In the genomic region with DNA sequence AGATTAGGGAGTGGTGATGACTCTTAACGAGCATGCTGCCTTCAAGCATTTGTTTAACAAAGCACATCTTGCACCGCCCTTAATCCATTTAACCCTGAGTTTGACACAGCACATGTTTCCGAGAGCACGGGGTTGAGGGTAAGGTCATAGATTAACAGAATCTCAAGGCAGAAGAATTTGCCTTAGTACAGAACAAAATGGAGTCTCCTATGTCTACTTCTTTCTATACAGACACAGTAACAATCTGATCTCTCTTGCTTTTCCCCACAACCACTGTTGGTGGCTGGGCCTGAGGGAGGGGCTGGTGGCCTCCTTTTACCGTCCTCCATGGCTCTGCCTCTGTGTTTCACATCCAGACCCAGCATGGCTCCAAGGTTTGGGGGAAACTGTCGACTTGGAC, we compare ENCODE assay signal across 1 cellular context.
TF ChIP-seq lines count a peak whose summit lies in the region.
"Not testable (repeated sequence)": the region's sequence is repeated elsewhere in the genome, so short reads cannot be mapped to it uniquely, and the experiment has no call there.

No MANE protein-coding gene starts in this region.

TF ChIP-seq in K562, 482 proteins besides CTCF, POLR2A, EP300 and RAD21 (continued from another document):
- TF ChIP-seq, protein P1, sequence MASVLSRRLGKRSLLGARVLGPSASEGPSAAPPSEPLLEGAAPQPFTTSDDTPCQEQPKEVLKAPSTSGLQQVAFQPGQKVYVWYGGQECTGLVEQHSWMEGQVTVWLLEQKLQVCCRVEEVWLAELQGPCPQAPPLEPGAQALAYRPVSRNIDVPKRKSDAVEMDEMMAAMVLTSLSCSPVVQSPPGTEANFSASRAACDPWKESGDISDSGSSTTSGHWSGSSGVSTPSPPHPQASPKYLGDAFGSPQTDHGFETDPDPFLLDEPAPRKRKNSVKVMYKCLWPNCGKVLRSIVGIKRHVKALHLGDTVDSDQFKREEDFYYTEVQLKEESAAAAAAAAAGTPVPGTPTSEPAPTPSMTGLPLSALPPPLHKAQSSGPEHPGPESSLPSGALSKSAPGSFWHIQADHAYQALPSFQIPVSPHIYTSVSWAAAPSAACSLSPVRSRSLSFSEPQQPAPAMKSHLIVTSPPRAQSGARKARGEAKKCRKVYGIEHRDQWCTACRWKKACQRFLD (CRISPR knock-in tag; IDR thresholded peaks at IDR 0.05), result peak; percentile 95
- TF ChIP-seq DMBX1 (CRISPR knock-in tag; IDR thresholded peaks at IDR 0.05; ENCODE audit: borderline replicate concordance) (peak; percentile 99), BCL6 (CRISPR knock-in tag; IDR thresholded peaks at IDR 0.05) (peak; percentile 71), ZNF324 (CRISPR knock-in tag; IDR thresholded peaks at IDR 0.05) (peak; percentile 69), ZNF133 (CRISPR knock-in tag; IDR thresholded peaks at IDR 0.05) (peak; percentile 90; the same call in 1 of the 2 replicates), ERF (CRISPR knock-in tag; IDR thresholded peaks at IDR 0.05) (peak; percentile 94), MAFG (tag; conservative IDR thresholded peaks at IDR 0.05) (peak; percentile 55), KLF1 (tag; IDR thresholded peaks at IDR 0.05) (peak; percentile 54; the same call in 1 of the 2 replicates), IFI16 (CRISPR knock-in tag; IDR thresholded peaks at IDR 0.05) (peak; percentile 79), ZNF644 (tag; IDR thresholded peaks at IDR 0.05; ENCODE audit: low read depth) (0 out of 2 replicates have a peak, but pooled peaks have one; percentile 59), E2F3 (CRISPR knock-in tag; IDR thresholded peaks at IDR 0.05) (peak; percentile 83; the same call in 1 of the 2 replicates), MYC (CRISPR knock-in tag; IDR thresholded peaks at IDR 0.05; ENCODE audit: borderline replicate concordance, low read depth) (peak; percentile 86; the same call in 1 of the 2 replicates), SRF (CRISPR knock-in tag; IDR thresholded peaks at IDR 0.05) (peak in 1 of 2 experiments; percentile 62; a peak in 1 of 4 replicates), NR4A1 (CRISPR knock-in tag; IDR thresholded peaks at IDR 0.05) (peak; percentile 65; the same call in 1 of the 2 replicates), NR4A1 (tag; IDR thresholded peaks at IDR 0.05) (peak; percentile 98), NFIX (CRISPR knock-in tag; IDR thresholded peaks at IDR 0.05; ENCODE audit: low read depth) (peak; percentile 32; the same call in 1 of the 2 replicates), ZNF76 (CRISPR knock-in tag; IDR thresholded peaks at IDR 0.05; ENCODE audit: borderline replicate concordance) (peak; percentile 94; the same call in 1 of the 2 replicates), DPF2 (IDR thresholded peaks at IDR 0.05) (0 out of 2 replicates have a peak, but pooled peaks have one; percentile 17), ELF4 (CRISPR knock-in tag; IDR thresholded peaks at IDR 0.05) (peak; percentile 84; the same call in 1 of the 2 replicates), ZNF140 (CRISPR knock-in tag; IDR thresholded peaks at IDR 0.05) (peak; percentile 78; the same call in 1 of the 2 replicates), ZNF347 (CRISPR knock-in tag; IDR thresholded peaks at IDR 0.05; ENCODE audit: low read depth) (peak; percentile 90; the same call in 1 of the 2 replicates), PPARD (CRISPR knock-in tag; IDR thresholded peaks at IDR 0.05) (0 out of 2 replicates have a peak, but pooled peaks have one; percentile 19), OTX1 (CRISPR knock-in tag; IDR thresholded peaks at IDR 0.05) (peak; percentile 61; the same call in 1 of the 2 replicates), HDAC8 (tag; IDR thresholded peaks at IDR 0.05) (peak; percentile 98), MECOM (CRISPR knock-in tag; IDR thresholded peaks at IDR 0.05) (peak; percentile 92), ZFP1 (CRISPR knock-in tag; IDR thresholded peaks at IDR 0.05) (peak; percentile 73), KDM2B (CRISPR knock-in tag; IDR thresholded peaks at IDR 0.05) (peak; percentile 91; the same call in 1 of the 2 replicates), ZNF586 (CRISPR knock-in tag; conservative IDR thresholded peaks at IDR 0.05) (peak; percentile 76; the same call in 1 of the 2 replicates), ETV1 (tag; conservative IDR thresholded peaks at IDR 0.05; ENCODE audit: low read depth) (peak; percentile 72)
- not testable (repeated sequence) for TF ChIP-seq MYC (IDR thresholded peaks at IDR 0.05; ENCODE audit: low read depth, low read length)
- TF ChIP-seq, protein P2, sequence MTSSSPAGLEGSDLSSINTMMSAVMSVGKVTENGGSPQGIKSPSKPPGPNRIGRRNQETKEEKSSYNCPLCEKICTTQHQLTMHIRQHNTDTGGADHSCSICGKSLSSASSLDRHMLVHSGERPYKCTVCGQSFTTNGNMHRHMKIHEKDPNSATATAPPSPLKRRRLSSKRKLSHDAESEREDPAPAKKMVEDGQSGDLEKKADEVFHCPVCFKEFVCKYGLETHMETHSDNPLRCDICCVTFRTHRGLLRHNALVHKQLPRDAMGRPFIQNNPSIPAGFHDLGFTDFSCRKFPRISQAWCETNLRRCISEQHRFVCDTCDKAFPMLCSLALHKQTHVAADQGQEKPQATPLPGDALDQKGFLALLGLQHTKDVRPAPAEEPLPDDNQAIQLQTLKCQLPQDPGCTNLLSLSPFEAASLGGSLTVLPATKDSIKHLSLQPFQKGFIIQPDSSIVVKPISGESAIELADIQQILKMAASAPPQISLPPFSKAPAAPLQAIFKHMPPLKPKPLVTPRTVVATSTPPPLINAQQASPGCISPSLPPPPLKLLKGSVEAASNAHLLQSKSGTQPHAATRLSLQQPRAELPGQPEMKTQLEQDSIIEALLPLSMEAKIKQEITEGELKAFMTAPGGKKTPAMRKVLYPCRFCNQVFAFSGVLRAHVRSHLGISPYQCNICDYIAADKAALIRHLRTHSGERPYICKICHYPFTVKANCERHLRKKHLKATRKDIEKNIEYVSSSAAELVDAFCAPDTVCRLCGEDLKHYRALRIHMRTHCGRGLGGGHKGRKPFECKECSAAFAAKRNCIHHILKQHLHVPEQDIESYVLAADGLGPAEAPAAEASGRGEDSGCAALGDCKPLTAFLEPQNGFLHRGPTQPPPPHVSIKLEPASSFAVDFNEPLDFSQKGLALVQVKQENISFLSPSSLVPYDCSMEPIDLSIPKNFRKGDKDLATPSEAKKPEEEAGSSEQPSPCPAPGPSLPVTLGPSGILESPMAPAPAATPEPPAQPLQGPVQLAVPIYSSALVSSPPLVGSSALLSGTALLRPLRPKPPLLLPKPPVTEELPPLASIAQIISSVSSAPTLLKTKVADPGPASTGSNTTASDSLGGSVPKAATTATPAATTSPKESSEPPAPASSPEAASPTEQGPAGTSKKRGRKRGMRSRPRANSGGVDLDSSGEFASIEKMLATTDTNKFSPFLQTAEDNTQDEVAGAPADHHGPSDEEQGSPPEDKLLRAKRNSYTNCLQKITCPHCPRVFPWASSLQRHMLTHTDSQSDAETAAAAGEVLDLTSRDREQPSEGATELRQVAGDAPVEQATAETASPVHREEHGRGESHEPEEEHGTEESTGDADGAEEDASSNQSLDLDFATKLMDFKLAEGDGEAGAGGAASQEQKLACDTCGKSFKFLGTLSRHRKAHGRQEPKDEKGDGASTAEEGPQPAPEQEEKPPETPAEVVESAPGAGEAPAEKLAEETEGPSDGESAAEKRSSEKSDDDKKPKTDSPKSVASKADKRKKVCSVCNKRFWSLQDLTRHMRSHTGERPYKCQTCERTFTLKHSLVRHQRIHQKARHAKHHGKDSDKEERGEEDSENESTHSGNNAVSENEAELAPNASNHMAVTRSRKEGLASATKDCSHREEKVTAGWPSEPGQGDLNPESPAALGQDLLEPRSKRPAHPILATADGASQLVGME (CRISPR knock-in tag; IDR thresholded peaks at IDR 0.05), result peak; percentile 83
- TF ChIP-seq, protein P3, sequence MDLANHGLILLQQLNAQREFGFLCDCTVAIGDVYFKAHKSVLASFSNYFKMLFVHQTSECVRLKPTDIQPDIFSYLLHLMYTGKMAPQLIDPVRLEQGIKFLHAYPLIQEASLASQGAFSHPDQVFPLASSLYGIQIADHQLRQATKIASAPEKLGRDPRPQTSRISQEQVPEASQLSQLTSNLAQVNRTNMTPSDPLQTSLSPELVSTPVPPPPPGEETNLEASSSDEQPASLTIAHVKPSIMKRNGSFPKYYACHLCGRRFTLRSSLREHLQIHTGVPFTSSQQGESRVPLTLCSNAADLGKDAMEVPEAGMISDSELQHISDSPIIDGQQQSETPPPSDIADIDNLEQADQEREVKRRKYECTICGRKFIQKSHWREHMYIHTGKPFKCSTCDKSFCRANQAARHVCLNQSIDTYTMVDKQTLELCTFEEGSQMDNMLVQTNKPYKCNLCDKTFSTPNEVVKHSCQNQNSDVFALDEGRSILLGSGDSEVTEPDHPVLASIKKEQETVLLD (IDR thresholded peaks at IDR 0.05), result peak; percentile 20; the same call in 1 of the 2 replicates
- TF ChIP-seq, protein P4, sequence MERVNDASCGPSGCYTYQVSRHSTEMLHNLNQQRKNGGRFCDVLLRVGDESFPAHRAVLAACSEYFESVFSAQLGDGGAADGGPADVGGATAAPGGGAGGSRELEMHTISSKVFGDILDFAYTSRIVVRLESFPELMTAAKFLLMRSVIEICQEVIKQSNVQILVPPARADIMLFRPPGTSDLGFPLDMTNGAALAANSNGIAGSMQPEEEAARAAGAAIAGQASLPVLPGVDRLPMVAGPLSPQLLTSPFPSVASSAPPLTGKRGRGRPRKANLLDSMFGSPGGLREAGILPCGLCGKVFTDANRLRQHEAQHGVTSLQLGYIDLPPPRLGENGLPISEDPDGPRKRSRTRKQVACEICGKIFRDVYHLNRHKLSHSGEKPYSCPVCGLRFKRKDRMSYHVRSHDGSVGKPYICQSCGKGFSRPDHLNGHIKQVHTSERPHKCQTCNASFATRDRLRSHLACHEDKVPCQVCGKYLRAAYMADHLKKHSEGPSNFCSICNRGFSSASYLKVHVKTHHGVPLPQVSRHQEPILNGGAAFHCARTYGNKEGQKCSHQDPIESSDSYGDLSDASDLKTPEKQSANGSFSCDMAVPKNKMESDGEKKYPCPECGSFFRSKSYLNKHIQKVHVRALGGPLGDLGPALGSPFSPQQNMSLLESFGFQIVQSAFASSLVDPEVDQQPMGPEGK (CRISPR knock-in tag; IDR thresholded peaks at IDR 0.05; ENCODE audit: borderline replicate concordance), result 0 out of 2 replicates have a peak, but pooled peaks have one; percentile 36
- TF ChIP-seq, protein P5, sequence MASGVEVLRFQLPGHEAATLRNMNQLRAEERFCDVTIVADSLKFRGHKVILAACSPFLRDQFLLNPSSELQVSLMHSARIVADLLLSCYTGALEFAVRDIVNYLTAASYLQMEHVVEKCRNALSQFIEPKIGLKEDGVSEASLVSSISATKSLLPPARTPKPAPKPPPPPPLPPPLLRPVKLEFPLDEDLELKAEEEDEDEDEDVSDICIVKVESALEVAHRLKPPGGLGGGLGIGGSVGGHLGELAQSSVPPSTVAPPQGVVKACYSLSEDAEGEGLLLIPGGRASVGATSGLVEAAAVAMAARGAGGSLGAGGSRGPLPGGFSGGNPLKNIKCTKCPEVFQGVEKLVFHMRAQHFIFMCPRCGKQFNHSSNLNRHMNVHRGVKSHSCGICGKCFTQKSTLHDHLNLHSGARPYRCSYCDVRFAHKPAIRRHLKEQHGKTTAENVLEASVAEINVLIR (CRISPR knock-in tag; IDR thresholded peaks at IDR 0.05), result peak; percentile 75
- TF ChIP-seq, protein P6, sequence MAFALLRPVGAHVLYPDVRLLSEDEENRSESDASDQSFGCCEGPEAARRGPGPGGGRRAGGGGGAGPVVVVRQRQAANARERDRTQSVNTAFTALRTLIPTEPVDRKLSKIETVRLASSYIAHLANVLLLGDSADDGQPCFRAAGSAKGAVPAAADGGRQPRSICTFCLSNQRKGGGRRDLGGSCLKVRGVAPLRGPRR (CRISPR knock-in tag; IDR thresholded peaks at IDR 0.05), result peak; percentile 91; the same call in 1 of the 2 replicates
- TF ChIP-seq, protein P7, sequence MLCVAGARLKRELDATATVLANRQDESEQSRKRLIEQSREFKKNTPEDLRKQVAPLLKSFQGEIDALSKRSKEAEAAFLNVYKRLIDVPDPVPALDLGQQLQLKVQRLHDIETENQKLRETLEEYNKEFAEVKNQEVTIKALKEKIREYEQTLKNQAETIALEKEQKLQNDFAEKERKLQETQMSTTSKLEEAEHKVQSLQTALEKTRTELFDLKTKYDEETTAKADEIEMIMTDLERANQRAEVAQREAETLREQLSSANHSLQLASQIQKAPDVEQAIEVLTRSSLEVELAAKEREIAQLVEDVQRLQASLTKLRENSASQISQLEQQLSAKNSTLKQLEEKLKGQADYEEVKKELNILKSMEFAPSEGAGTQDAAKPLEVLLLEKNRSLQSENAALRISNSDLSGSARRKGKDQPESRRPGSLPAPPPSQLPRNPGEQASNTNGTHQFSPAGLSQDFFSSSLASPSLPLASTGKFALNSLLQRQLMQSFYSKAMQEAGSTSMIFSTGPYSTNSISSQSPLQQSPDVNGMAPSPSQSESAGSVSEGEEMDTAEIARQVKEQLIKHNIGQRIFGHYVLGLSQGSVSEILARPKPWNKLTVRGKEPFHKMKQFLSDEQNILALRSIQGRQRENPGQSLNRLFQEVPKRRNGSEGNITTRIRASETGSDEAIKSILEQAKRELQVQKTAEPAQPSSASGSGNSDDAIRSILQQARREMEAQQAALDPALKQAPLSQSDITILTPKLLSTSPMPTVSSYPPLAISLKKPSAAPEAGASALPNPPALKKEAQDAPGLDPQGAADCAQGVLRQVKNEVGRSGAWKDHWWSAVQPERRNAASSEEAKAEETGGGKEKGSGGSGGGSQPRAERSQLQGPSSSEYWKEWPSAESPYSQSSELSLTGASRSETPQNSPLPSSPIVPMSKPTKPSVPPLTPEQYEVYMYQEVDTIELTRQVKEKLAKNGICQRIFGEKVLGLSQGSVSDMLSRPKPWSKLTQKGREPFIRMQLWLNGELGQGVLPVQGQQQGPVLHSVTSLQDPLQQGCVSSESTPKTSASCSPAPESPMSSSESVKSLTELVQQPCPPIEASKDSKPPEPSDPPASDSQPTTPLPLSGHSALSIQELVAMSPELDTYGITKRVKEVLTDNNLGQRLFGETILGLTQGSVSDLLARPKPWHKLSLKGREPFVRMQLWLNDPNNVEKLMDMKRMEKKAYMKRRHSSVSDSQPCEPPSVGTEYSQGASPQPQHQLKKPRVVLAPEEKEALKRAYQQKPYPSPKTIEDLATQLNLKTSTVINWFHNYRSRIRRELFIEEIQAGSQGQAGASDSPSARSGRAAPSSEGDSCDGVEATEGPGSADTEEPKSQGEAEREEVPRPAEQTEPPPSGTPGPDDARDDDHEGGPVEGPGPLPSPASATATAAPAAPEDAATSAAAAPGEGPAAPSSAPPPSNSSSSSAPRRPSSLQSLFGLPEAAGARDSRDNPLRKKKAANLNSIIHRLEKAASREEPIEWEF (CRISPR knock-in tag; IDR thresholded peaks at IDR 0.05), result peak; percentile 69; the same call in 1 of the 2 replicates
TF ChIP-seq in K562: peak in this region for 122; not testable (repeated sequence) for 360.
